ENCODE assay signal across 1 cellular context in genomic region chr15:88894348-88894818, GRCh38.
TF ChIP-seq lines count a peak whose summit lies in the region.

No MANE protein-coding gene starts in this region.

TF ChIP-seq in HepG2, 621 proteins besides CTCF, POLR2A, EP300 and RAD21 (continued from another document and continues in another):
- 0 out of 2 replicates have a peak, but pooled peaks have one; percentile 34 for TF ChIP-seq HNRNPL (IDR thresholded peaks at IDR 0.05; ENCODE audit: low read depth, low read length)
- TF ChIP-seq ZFP91 (CRISPR knock-in tag; IDR thresholded peaks at IDR 0.05; ENCODE audit: borderline replicate concordance) = no peak
- 0 out of 2 replicates have a peak, but pooled peaks have one; percentile 32 for TF ChIP-seq NFKB2 (CRISPR knock-in tag; IDR thresholded peaks at IDR 0.05; ENCODE audit: borderline replicate concordance)
- 0 out of 2 replicates have a peak, but pooled peaks have one; percentile 46 for TF ChIP-seq PCBP1 (IDR thresholded peaks at IDR 0.05; ENCODE audit: borderline replicate concordance, low read depth, low read length)
- TF ChIP-seq ZNF574 (CRISPR knock-in tag; IDR thresholded peaks at IDR 0.05) = peak; percentile 55; the same call in 1 of the 2 replicates
- no peak for TF ChIP-seq ZBTB42 (CRISPR knock-in tag; IDR thresholded peaks at IDR 0.05)
- 0 out of 2 replicates have a peak, but pooled peaks have one; percentile 42 for TF ChIP-seq ZNF800 (CRISPR knock-in tag; IDR thresholded peaks at IDR 0.05)
- TF ChIP-seq ZNF510 (CRISPR knock-in tag; IDR thresholded peaks at IDR 0.05; ENCODE audit: low read depth) = no peak
- TF ChIP-seq ZNF777 (CRISPR knock-in tag; IDR thresholded peaks at IDR 0.05) = peak; percentile 65
- no peak for TF ChIP-seq PAX8 (CRISPR knock-in tag; IDR thresholded peaks at IDR 0.05; ENCODE audit: borderline replicate concordance)
- peak; percentile 60 for TF ChIP-seq ZNF687 (CRISPR knock-in tag; IDR thresholded peaks at IDR 0.05)
- peak; percentile 37 for TF ChIP-seq PATZ1 (CRISPR knock-in tag; IDR thresholded peaks at IDR 0.05)
- TF ChIP-seq RELA (CRISPR knock-in tag; IDR thresholded peaks at IDR 0.05) = no peak
- no peak for TF ChIP-seq ZNF18 (CRISPR knock-in tag; IDR thresholded peaks at IDR 0.05; ENCODE audit: insufficient replicate concordance)
- peak in 1 of 2 experiments; percentile 57; a peak in 1 of 4 replicates for TF ChIP-seq HMGXB4 (CRISPR knock-in tag; IDR thresholded peaks at IDR 0.05; ENCODE audit: borderline replicate concordance in 1 of 2, low read depth in 1 of 2)
- no peak for TF ChIP-seq RERE (CRISPR knock-in tag; IDR thresholded peaks at IDR 0.05; ENCODE audit: low read depth)
- TF ChIP-seq REPIN1 (CRISPR knock-in tag; IDR thresholded peaks at IDR 0.05; ENCODE audit: borderline replicate concordance, low read depth) = peak; percentile 70; the same call in 1 of the 2 replicates
- peak; percentile 86 for TF ChIP-seq STAG1 (CRISPR knock-in tag; IDR thresholded peaks at IDR 0.05)
- peak; percentile 42; the same call in 1 of the 2 replicates for TF ChIP-seq KDM2A (CRISPR knock-in tag; IDR thresholded peaks at IDR 0.05; ENCODE audit: borderline replicate concordance, low read depth)
- TF ChIP-seq ZFY (CRISPR knock-in tag; IDR thresholded peaks at IDR 0.05) = 0 out of 2 replicates have a peak, but pooled peaks have one; percentile 22
- TF ChIP-seq FOXA3 (CRISPR knock-in tag; IDR thresholded peaks at IDR 0.05) = 0 out of 2 replicates have a peak, but pooled peaks have one; percentile 17
- TF ChIP-seq XRCC5 (optimal IDR thresholded peaks at IDR 0.05; ENCODE audit: low read length) = peak; percentile 22
- TF ChIP-seq ZNF580 (CRISPR knock-in tag; IDR thresholded peaks at IDR 0.05; ENCODE audit: borderline replicate concordance, low read depth) = no peak
- TF ChIP-seq FOXA1 (IDR thresholded peaks at IDR 0.05) = no peak
- TF ChIP-seq FOXA1 (CRISPR knock-in tag; IDR thresholded peaks at IDR 0.05) = peak; percentile 54
- TF ChIP-seq ZNF740 (CRISPR knock-in tag; IDR thresholded peaks at IDR 0.05) = peak; percentile 31; the same call in 1 of the 2 replicates
- peak; percentile 33; the same call in 1 of the 2 replicates for TF ChIP-seq MAX (IDR thresholded peaks at IDR 0.05)
